19 cellular contexts compared by ENCODE assay signal in genomic region chr17:5877366-5877765, GRCh38.
A peak's percentile ranks its signal among the peaks of the same experiment; 100 is the strongest.
DNase-seq lines count a peak whose midpoint lies in the region; TF ChIP-seq lines count a peak whose summit lies in the region.
"Had no signal": no experiment of that assay in that cellular context is flagged by ENCODE, and none has a peak within 500 bp of the region (broad histone marks: within the 10 kb centered on the region; RNA-seq: fewer than 3 reads in every experiment).

No MANE protein-coding gene starts in this region.

- no peak overlapping the region for H2AK5ac ChIP-seq in H9 (ENCODE audit: insufficient read length, low read length)

- H2BK120ac ChIP-seq in H9 (ENCODE audit: low read depth, low read length, poor library complexity, severe bottlenecking): no peak overlapping the region

- no peak overlapping the region for H2BK5ac ChIP-seq in H9 (ENCODE audit: insufficient read length, low read length)

- H3K9ac ChIP-seq in H9 (ENCODE audit: extremely low read depth, insufficient read length, low read length): no peak overlapping the region
- H3K9ac ChIP-seq: BLaER1 had no signal

- H3K4me2 ChIP-seq in H9 (ENCODE audit: insufficient read depth, insufficient read length, low read length): no peak overlapping the region
- H3K4me2 ChIP-seq: BLaER1 had no signal

- peaks cover 4% of the 10 kb centered on the region for H3K27me3 Mint-ChIP-seq in H9 (ENCODE audit: low read depth)
- H3K27me3 Mint-ChIP-seq in nephron (ENCODE audit: low read depth): peaks cover 17% of the 10 kb centered on the region
- peaks cover 4% of the 10 kb centered on the region for H3K27me3 Mint-ChIP-seq in activated naive CD4-positive, alpha-beta T cell treated with anti-CD3 and anti-CD28 coated beads for 36 hours (ENCODE audit: low read depth)

- H2BK20ac ChIP-seq in H9 (ENCODE audit: low read depth, low read length, poor library complexity, severe bottlenecking): no peak overlapping the region

- in situ Hi-C loops in GM13976 (cut with MboI; ENCODE audit: low sequenced_read_pairs, unreplicated experiment): no loop called here

- H3K9me3 Mint-ChIP-seq in H9 (no peaks in the 10 kb centered on the region), nephron (no peaks in the 10 kb centered on the region)
- no peaks in the 10 kb centered on the region for H3K9me3 Mint-ChIP-seq in activated naive CD4-positive, alpha-beta T cell treated with anti-CD3 and anti-CD28 coated beads for 36 hours
- H3K9me3 Mint-ChIP-seq: CD8-positive, alpha-beta T cell had no signal

- H3K23ac ChIP-seq in H9 (ENCODE audit: insufficient read length, low read depth, low read length): no peak overlapping the region

- TF ChIP-seq CTCF in H9 (conservative IDR thresholded peaks at IDR 0.05) (no peak), nephron (IDR thresholded peaks at IDR 0.05; ENCODE audit: unreplicated experiment in 3 of 3) (no peak), GM13976 (IDR thresholded peaks at IDR 0.05; ENCODE audit: borderline replicate concordance, control extremely low read depth, extremely low read depth, insufficient read depth, missing control alignments) (no peak)

- H3T11ph ChIP-seq in H9 (ENCODE audit: low read length): no peak overlapping the region

- H3K18ac ChIP-seq in H9 (ENCODE audit: insufficient read length, low read depth, low read length): no peak overlapping the region

- H3K27ac Mint-ChIP-seq in H9 (no peak overlapping the region), nephron (peak overlapping the region in 2 of 3 experiments; percentile 27 to 45)
- H3K27ac Mint-ChIP-seq in activated naive CD4-positive, alpha-beta T cell treated with anti-CD3 and anti-CD28 coated beads for 36 hours: no peak overlapping the region
- H3K27ac Mint-ChIP-seq: B cell; CD4-positive, CD25-positive, alpha-beta regulatory T cell; CD8-positive, alpha-beta T cell had no signal

- no peaks in the 10 kb centered on the region for H4K20me1 ChIP-seq in H9 (ENCODE audit: control insufficient read depth, insufficient read depth, insufficient read length)
- H4K20me1 ChIP-seq: BLaER1 had no signal

- H2BK15ac ChIP-seq in H9 (ENCODE audit: low read depth, low read length): no peak overlapping the region

- no peak overlapping the region for H3K4me3 Mint-ChIP-seq in H9
- no peak overlapping the region for H3K4me3 Mint-ChIP-seq in nephron
- no peak overlapping the region for H3K4me3 Mint-ChIP-seq in activated naive CD4-positive, alpha-beta T cell treated with anti-CD3 and anti-CD28 coated beads for 36 hours
- H3K4me3 Mint-ChIP-seq: B cell; CD4-positive, CD25-positive, alpha-beta regulatory T cell; CD8-positive, alpha-beta T cell had no signal

- H3K36me3 Mint-ChIP-seq in H9 (ENCODE audit: insufficient read depth in 1 of 3, low read depth in 3 of 3) (peaks cover 0 to 1% (median 0%) of the 10 kb centered on the region in 3 experiments; a peak in 1 of 7 replicates), nephron (ENCODE audit: low read depth) (no peaks in the 10 kb centered on the region)
- no peaks in the 10 kb centered on the region for H3K36me3 Mint-ChIP-seq in activated naive CD4-positive, alpha-beta T cell treated with anti-CD3 and anti-CD28 coated beads for 36 hours (ENCODE audit: low read depth)
- H3K36me3 Mint-ChIP-seq: CD4-positive, CD25-positive, alpha-beta regulatory T cell; CD8-positive, alpha-beta T cell had no signal

- no peak overlapping the region for H2BK12ac ChIP-seq in H9 (ENCODE audit: insufficient read length, low read depth, low read length)

- no peaks in the 10 kb centered on the region for H3K23me2 ChIP-seq in H9 (ENCODE audit: insufficient read length, low read depth, low read length, poor library complexity, severe bottlenecking)

- no CpG with 5 or more reads among the region's 1 CpG for WGBS in H9 (ENCODE audit: extremely low coverage, insufficient read length, low lambda C conversion rate)

- no peak overlapping the region for H4K91ac ChIP-seq in H9 (ENCODE audit: insufficient read length, low read depth, low read length)

- DNase-seq in H9: peak; percentile 3
- DNase-seq in substantia nigra (lab: John Stamatoyannopoulos, UW): no peak
- DNase-seq in NCI-H748 (lab: John Stamatoyannopoulos, UW; ENCODE audit: unreplicated experiment): no peak
- DNase-seq in germinal center (ENCODE audit: low spot score): no peak
- DNase-seq in activated naive CD4-positive, alpha-beta T cell treated with anti-CD3 and anti-CD28 coated beads for 36 hours: no peak
- no peak for DNase-seq in GM13976 (ENCODE audit: low spot score)
- DNase-seq: 8988T; Caco-2; CD4-positive, CD25-positive, alpha-beta regulatory T cell; CD8-positive, alpha-beta T cell; DMS153; DND-41; GOT3; HCEC 1CT had no signal

- H3K79me1 ChIP-seq in H9 (ENCODE audit: insufficient read depth, low read depth, low read length, poor library complexity, severe bottlenecking): no peaks in the 10 kb centered on the region

- no peaks in the 10 kb centered on the region for H3K4me1 ChIP-seq in H9 (ENCODE audit: insufficient read depth, low read length)
- H3K4me1 ChIP-seq: Caco-2 had no signal

- no peak overlapping the region for H2AFZ ChIP-seq in H9 (ENCODE audit: low read length)

- intact Hi-C loops in activated naive CD4-positive, alpha-beta T cell treated with anti-CD3 and anti-CD28 coated beads for 36 hours (cut with micrococcal nuclease): no loop called here

- H3K27me3 ChIP-seq in H9 (ENCODE audit: insufficient read depth, low read length): no peaks in the 10 kb centered on the region
- H3K27me3 ChIP-seq: BLaER1 had no signal

- H4K8ac ChIP-seq in H9 (replicated peaks; ENCODE audit: insufficient read length, low read depth, low read length): no peak overlapping the region

- H3K56ac ChIP-seq in H9 (ENCODE audit: insufficient read length, low read depth, low read length): no peak overlapping the region

- H3K14ac ChIP-seq in H9 (ENCODE audit: insufficient read depth, low read length): no peak overlapping the region

- H4K5ac ChIP-seq in H9 (ENCODE audit: insufficient read length, low read depth, low read length): no peak overlapping the region

- H3K27ac ChIP-seq in H9 (ENCODE audit: insufficient read length, low read depth, low read length): no peak overlapping the region
- peak overlapping the region; percentile 77 for H3K27ac ChIP-seq in cingulate gyrus (ENCODE audit: low read depth, low read length)
- H3K27ac ChIP-seq in substantia nigra (ENCODE audit: low read depth, low read length, poor library complexity, severe bottlenecking): peak overlapping the region; percentile 66
- H3K27ac ChIP-seq: BLaER1, C4-2B had no signal

- no peaks in the 10 kb centered on the region for H3K79me2 ChIP-seq in H9 (ENCODE audit: insufficient read depth, low read length)

- H3K4me1 Mint-ChIP-seq in H9 (no peaks in the 10 kb centered on the region), nephron (peaks cover 38% of the 10 kb centered on the region)
- H3K4me1 Mint-ChIP-seq in activated naive CD4-positive, alpha-beta T cell treated with anti-CD3 and anti-CD28 coated beads for 36 hours (ENCODE audit: low read depth): no peaks in the 10 kb centered on the region
- H3K4me1 Mint-ChIP-seq: B cell had no signal

- CTCF ChIA-PET in activated naive CD4-positive, alpha-beta T cell treated with anti-CD3 and anti-CD28 coated beads for 36 hours (lab: Charles Lee): no interaction called here

- no peak overlapping the region for H3K4ac ChIP-seq in H9 (ENCODE audit: low read depth, low read length)

- no peaks in the 10 kb centered on the region for H3K9me3 ChIP-seq in H9 (ENCODE audit: control insufficient read depth, low read depth, low read length)
- H3K9me3 ChIP-seq: BLaER1, Caco-2 had no signal

Comparison
In these comparisons a context has a peak if more than half of its experiments do, and no peak if none do; other contexts are left out.
1. H3K27ac Mint-ChIP-seq: peak in nephron (2 of 3); none in H9 (0 of 3) and activated naive CD4-positive, alpha-beta T cell treated with anti-CD3 and anti-CD28 coated beads for 36 hours (single experiment).